ENCODE assay signal across 19 cellular contexts in genomic region chr9:132384376-132384775, GRCh38. TPM values are rescaled to one million over a fixed set of nuclear protein-coding genes. Genes with fewer than 3 reads are reported as not detected.
DNase-seq lines count a peak whose midpoint lies in the region; ATAC-seq and TF ChIP-seq lines count a peak whose summit lies in the region.
"Had no signal": no experiment of that assay in that cellular context is flagged by ENCODE, and none has a peak within 500 bp of the region (broad histone marks: within the 10 kb centered on the region; RNA-seq: fewer than 3 reads in every experiment).

No MANE protein-coding gene starts in this region.

- peak overlapping the region; percentile 53 for H3K27ac Mint-ChIP-seq in activated CD8-positive, alpha-beta T cell treated with anti-CD3 and anti-CD28 coated beads for 36 hours
- H3K27ac Mint-ChIP-seq: activated CD4-positive, alpha-beta T cell treated with anti-CD3 and anti-CD28 coated beads for 36 hours had no signal

- H4K20me1 ChIP-seq in DOHH2 (ENCODE audit: control insufficient read depth, insufficient read depth, low read depth, low read length), result no peaks in the 10 kb centered on the region
- H4K20me1 ChIP-seq in GM23248 (ENCODE audit: insufficient read depth), result no peaks in the 10 kb centered on the region

- no peaks in the 10 kb centered on the region for H3K9me2 ChIP-seq in DOHH2 (replicated peaks; ENCODE audit: control insufficient read depth, low read length)
- H3K9me2 ChIP-seq in GM23248 (ENCODE audit: insufficient read depth), result no peaks in the 10 kb centered on the region

- H2AFZ ChIP-seq in GM23248, result no peak overlapping the region

- WGBS in GM23248 (ENCODE audit: low coverage in 1 of 2, low lambda C conversion rate in 2 of 2, missing lambda C conversion rate in 2 of 2), 2 experiments, result 92 to 100% methylated on average over 7 to 8 of the region's 8 CpGs

- DNase-seq in activated CD8-positive, alpha-beta T cell treated with anti-CD3 and anti-CD28 coated beads for 36 hours, result no peak
- no peak for DNase-seq in iPS-NIHi11 (ENCODE audit: low spot score)
- no peak for DNase-seq in AG08395 (ENCODE audit: low spot score)
- DNase-seq in UCSD-AML1 (lab: John Stamatoyannopoulos, UW; ENCODE audit: unreplicated experiment), result no peak
- no peak for DNase-seq in GM23248
- DNase-seq: activated CD4-positive, alpha-beta T cell treated with anti-CD3 and anti-CD28 coated beads for 36 hours; activated effector memory CD4-positive, alpha-beta T cell treated with anti-CD3 and anti-CD28 coated beads, Interleukin-2, amount 50 U/mL, for 16 hours; NCI-H2107; SW 1271 had no signal

- H3K9me3 ChIP-seq in DOHH2 (ENCODE audit: control insufficient read depth, insufficient read depth, low read length) (no peaks in the 10 kb centered on the region), GM23248 (ENCODE audit: low read depth) (no peaks in the 10 kb centered on the region)
- H3K9me3 ChIP-seq: suprapubic skin had no signal

- H3F3A ChIP-seq in DOHH2 (ENCODE audit: control insufficient read depth, insufficient read depth), result peaks cover 42% of the 10 kb centered on the region
- no peaks in the 10 kb centered on the region; the same call in 1 of the 2 replicates for H3F3A ChIP-seq in GM23248 (ENCODE audit: insufficient read depth)

- CTCF ChIA-PET in activated CD8-positive, alpha-beta T cell treated with anti-CD3 and anti-CD28 coated beads for 36 hours (lab: Charles Lee), result interaction anchor here (1.1 kb wide), 1 partner anchor 148 kb away, joined by 3 read pairs; no protein-coding TSS in a partner anchor

- H3K27ac ChIP-seq in DOHH2 (ENCODE audit: low read depth, low read length) (peak overlapping the region; percentile 99), GM23248 (no peak overlapping the region)
- H3K27ac ChIP-seq: cardiac muscle cell, suprapubic skin had no signal

- H3K9me3 Mint-ChIP-seq in activated CD8-positive, alpha-beta T cell treated with anti-CD3 and anti-CD28 coated beads for 36 hours, result no peaks in the 10 kb centered on the region

- H3K4me3 Mint-ChIP-seq in activated CD8-positive, alpha-beta T cell treated with anti-CD3 and anti-CD28 coated beads for 36 hours, result no peak overlapping the region
- H3K4me3 Mint-ChIP-seq: activated CD4-positive, alpha-beta T cell treated with anti-CD3 and anti-CD28 coated beads for 36 hours had no signal

- peak overlapping the region; percentile 97 for H3K4me2 ChIP-seq in DOHH2 (ENCODE audit: low read length)
- H3K4me2 ChIP-seq in GM23248 (ENCODE audit: unreplicated experiment), result no peak overlapping the region

- H3K4me1 ChIP-seq in DOHH2 (ENCODE audit: control insufficient read depth, low read length), result peaks cover 79% of the 10 kb centered on the region
- H3K4me1 ChIP-seq in GM23248 (ENCODE audit: insufficient read depth), result no peaks in the 10 kb centered on the region
- H3K4me1 ChIP-seq: suprapubic skin had no signal

- intact Hi-C loops in activated CD8-positive, alpha-beta T cell treated with anti-CD3 and anti-CD28 coated beads for 36 hours (cut with micrococcal nuclease), result no loop called here

- no peak for TF ChIP-seq CTCF in DOHH2 (IDR thresholded peaks at IDR 0.05; ENCODE audit: low read depth, low read length, poor library complexity, severe bottlenecking)
- no peak for TF ChIP-seq CTCF in activated CD8-positive, alpha-beta T cell treated with anti-CD3 and anti-CD28 coated beads for 36 hours (IDR thresholded peaks at IDR 0.05)

- peak; percentile 48 for ATAC-seq in GM18861 (IDR thresholded peaks at IDR 0.05; ENCODE audit: unreplicated experiment)
- peak; percentile 55 for ATAC-seq in HG02885 (IDR thresholded peaks at IDR 0.05; ENCODE audit: poor library complexity, unreplicated experiment)
- no peak for ATAC-seq in activated CD8-positive, alpha-beta T cell treated with anti-CD3 and anti-CD28 coated beads for 36 hours
- ATAC-seq: activated CD4-positive, alpha-beta T cell treated with anti-CD3 and anti-CD28 coated beads for 36 hours; sciatic nerve had no signal

- H3K27me3 ChIP-seq in DOHH2 (ENCODE audit: control insufficient read depth, low read length) (no peaks in the 10 kb centered on the region), GM23248 (replicated peaks; ENCODE audit: insufficient read depth) (no peaks in the 10 kb centered on the region)
- H3K27me3 ChIP-seq: cardiac muscle cell, suprapubic skin had no signal

- peak overlapping the region; percentile 72 for H3K4me3 ChIP-seq in DOHH2 (ENCODE audit: low read length)
- H3K4me3 ChIP-seq in GM23248, result no peak overlapping the region
- H3K4me3 ChIP-seq: cardiac muscle cell, suprapubic skin had no signal

- in situ Hi-C loops in GM23248 (cut with MboI), result no loop called here

- H3K4me1 Mint-ChIP-seq in activated CD8-positive, alpha-beta T cell treated with anti-CD3 and anti-CD28 coated beads for 36 hours (ENCODE audit: low read depth), result peaks cover 29% of the 10 kb centered on the region

- H3K9ac ChIP-seq in GM23248, result no peak overlapping the region

- POLR2A ChIA-PET in activated CD8-positive, alpha-beta T cell treated with anti-CD3 and anti-CD28 coated beads for 36 hours (lab: Charles Lee), result interaction anchor here (1.1 to 2.1 kb wide), 4 partner anchors 11 to 64 kb away, joined by 3 to 6 read pairs (median 4); no protein-coding TSS in a partner anchor

- peaks cover 60% of the 10 kb centered on the region for H3K36me3 Mint-ChIP-seq in activated CD8-positive, alpha-beta T cell treated with anti-CD3 and anti-CD28 coated beads for 36 hours (ENCODE audit: low read depth)

- peaks cover 77% of the 10 kb centered on the region for H3K36me3 ChIP-seq in DOHH2 (ENCODE audit: control insufficient read depth, low read length)
- peaks cover 30% of the 10 kb centered on the region; the same call in 1 of the 2 replicates for H3K36me3 ChIP-seq in GM23248 (ENCODE audit: low read depth)

- H3K79me2 ChIP-seq in DOHH2 (ENCODE audit: control insufficient read depth, low read length) (peaks cover 19% of the 10 kb centered on the region), GM23248 (ENCODE audit: insufficient read depth) (no peaks in the 10 kb centered on the region)

- no peaks in the 10 kb centered on the region for H3K27me3 Mint-ChIP-seq in activated CD8-positive, alpha-beta T cell treated with anti-CD3 and anti-CD28 coated beads for 36 hours
- H3K27me3 Mint-ChIP-seq: activated CD4-positive, alpha-beta T cell treated with anti-CD3 and anti-CD28 coated beads for 36 hours had no signal

RNA-seq across cellular contexts. Expression of gene TTF1, which starts 22.3 kb away (rescaled TPM):
- 10 to 100 TPM; 38.2 to 38.3 TPM for total RNA-seq in activated CD8-positive, alpha-beta T cell treated with anti-CD3 and anti-CD28 coated beads for 36 hours
- 3.2 and 6.7 TPM in 2 replicates for total RNA-seq in GM23248 (2014; rRNA removed; shearing (Covaris generic))
- polyA plus RNA-seq in GM23248 (2016; fragmentation: Nextera tagmentation; extraction: Ambion mirVana), result 5.3 and 5.8 TPM in 2 replicates

RNA-seq across cellular contexts. Expression of gene CFAP77, which starts 25.6 kb away (rescaled TPM):
- not detected for total RNA-seq in activated CD8-positive, alpha-beta T cell treated with anti-CD3 and anti-CD28 coated beads for 36 hours
- not detected in 2 replicates for total RNA-seq in GM23248 (2014; rRNA removed; shearing (Covaris generic))
- not detected in 2 replicates for polyA plus RNA-seq in GM23248 (2016; fragmentation: Nextera tagmentation; extraction: Ambion mirVana)
- total RNA-seq: activated CD4-positive, alpha-beta T cell treated with anti-CD3 and anti-CD28 coated beads for 36 hours; G401; glomerular endothelial cell; LHCN-M2; myocyte; sciatic nerve had no signal

RNA-seq across cellular contexts. Expression of gene SETX, which starts 29.6 kb away (rescaled TPM):
- 10 to 100 TPM; 32.6 to 33.8 TPM for total RNA-seq in activated CD8-positive, alpha-beta T cell treated with anti-CD3 and anti-CD28 coated beads for 36 hours
- total RNA-seq in GM23248 (2014; rRNA removed; shearing (Covaris generic)), result 47.3 and 65.3 TPM in 2 replicates
- polyA plus RNA-seq in GM23248 (2016; fragmentation: Nextera tagmentation; extraction: Ambion mirVana), result 14.3 and 15.6 TPM in 2 replicates
